ENCODE assay signal across 1 cellular context in genomic region chr1:155193275-155193990, GRCh38.
TF ChIP-seq lines count a peak whose summit lies in the region.

No MANE protein-coding gene starts in this region.

TF ChIP-seq in HEK293, 187 proteins besides CTCF, POLR2A, EP300 and RAD21 (continued from another document and continues in another):
- TF ChIP-seq TSHZ1 (tag by site-specific recombination; IDR thresholded peaks at IDR 0.05; ENCODE audit: borderline replicate concordance) = no peak
- no peak for TF ChIP-seq ZNF48 (tag by site-specific recombination; IDR thresholded peaks at IDR 0.05)
- TF ChIP-seq ZNF280D (tag by site-specific recombination; IDR thresholded peaks at IDR 0.05) = no peak
- no peak for TF ChIP-seq ZBTB21 (tag by site-specific recombination; IDR thresholded peaks at IDR 0.05)
- peak; percentile 90 for TF ChIP-seq ZNF341 (tag by site-specific recombination; IDR thresholded peaks at IDR 0.05; ENCODE audit: low read depth)
- TF ChIP-seq ZNF112 (tag by site-specific recombination; IDR thresholded peaks at IDR 0.05) = no peak
- peak; percentile 83; the same call in 1 of the 2 replicates for TF ChIP-seq ZEB2 (tag by site-specific recombination; IDR thresholded peaks at IDR 0.05)
- TF ChIP-seq ZNF16 (tag by site-specific recombination; IDR thresholded peaks at IDR 0.05; ENCODE audit: low read depth) = no peak
- TF ChIP-seq KLF1 (tag by site-specific recombination; IDR thresholded peaks at IDR 0.05) = no peak; the same call in 1 of the 2 replicates
- peak; percentile 93 for TF ChIP-seq ZBTB20 (tag by site-specific recombination; IDR thresholded peaks at IDR 0.05)
- TF ChIP-seq ZIC2 (tag by site-specific recombination; IDR thresholded peaks at IDR 0.05) = peak; percentile 55
- no peak for TF ChIP-seq ZNF704 (tag by site-specific recombination; IDR thresholded peaks at IDR 0.05)
- TF ChIP-seq ZNF623 (tag by site-specific recombination; IDR thresholded peaks at IDR 0.05) = peak; percentile 18
- no peak for TF ChIP-seq TCF7L2 (IDR thresholded peaks at IDR 0.05; ENCODE audit: borderline replicate concordance, low read depth, low read length)
- TF ChIP-seq YY2 (tag by site-specific recombination; IDR thresholded peaks at IDR 0.05) = no peak
- no peak for TF ChIP-seq ZNF239 (tag by site-specific recombination; IDR thresholded peaks at IDR 0.05)
- no peak for TF ChIP-seq KLF10 (tag by site-specific recombination; IDR thresholded peaks at IDR 0.05)
- no peak for TF ChIP-seq ZNF830 (tag by site-specific recombination; IDR thresholded peaks at IDR 0.05; ENCODE audit: low read depth)
- no peak for TF ChIP-seq ZNF280C (tag by site-specific recombination; IDR thresholded peaks at IDR 0.05)
- TF ChIP-seq ZBTB48 (tag by site-specific recombination; IDR thresholded peaks at IDR 0.05) = peak; percentile 99
- TF ChIP-seq KLF17 (tag by site-specific recombination; IDR thresholded peaks at IDR 0.05) = peak; percentile 97
- TF ChIP-seq GLIS2 (tag by site-specific recombination; IDR thresholded peaks at IDR 0.05) = peak; percentile 93
- TF ChIP-seq EGR2 (tag by site-specific recombination; IDR thresholded peaks at IDR 0.05; ENCODE audit: low read depth) = peak; percentile 98
- no peak for TF ChIP-seq ZNF350 (tag by site-specific recombination; IDR thresholded peaks at IDR 0.05)
- TF ChIP-seq ZNF571 (tag by site-specific recombination; IDR thresholded peaks at IDR 0.05) = no peak
- TF ChIP-seq ZNF510 (tag by site-specific recombination; IDR thresholded peaks at IDR 0.05; ENCODE audit: insufficient replicate concordance) = no peak
- no peak for TF ChIP-seq ZNF596 (tag by site-specific recombination; IDR thresholded peaks at IDR 0.05)
- TF ChIP-seq ATF2 (tag by site-specific recombination; IDR thresholded peaks at IDR 0.05; ENCODE audit: low read depth) = no peak
- TF ChIP-seq ZNF184 (tag by site-specific recombination; IDR thresholded peaks at IDR 0.05) = 0 out of 2 replicates have a peak, but pooled peaks have one; percentile 13
- peak; percentile 65; the same call in 1 of the 2 replicates for TF ChIP-seq ZNF792 (tag by site-specific recombination; IDR thresholded peaks at IDR 0.05)
- TF ChIP-seq ZNF530 (tag by site-specific recombination; IDR thresholded peaks at IDR 0.05; ENCODE audit: low read depth) = no peak
- no peak for TF ChIP-seq HOXD13 (CRISPR knock-in tag; IDR thresholded peaks at IDR 0.05; ENCODE audit: borderline replicate concordance)
- no peak for TF ChIP-seq ZNF132 (tag by site-specific recombination; IDR thresholded peaks at IDR 0.05; ENCODE audit: borderline replicate concordance)
- TF ChIP-seq AEBP2 (tag by site-specific recombination; IDR thresholded peaks at IDR 0.05; ENCODE audit: borderline replicate concordance) = no peak
- no peak for TF ChIP-seq ZNF621 (tag by site-specific recombination; IDR thresholded peaks at IDR 0.05)
- peak; percentile 75; the same call in 1 of the 2 replicates for TF ChIP-seq BCL11B (tag by site-specific recombination; IDR thresholded peaks at IDR 0.05; ENCODE audit: low read depth)
- peak; percentile 60 for TF ChIP-seq KLF7 (tag by site-specific recombination; IDR thresholded peaks at IDR 0.05; ENCODE audit: borderline replicate concordance)
- TF ChIP-seq ZFP37 (tag by site-specific recombination; IDR thresholded peaks at IDR 0.05) = peak; percentile 55; the same call in 1 of the 2 replicates
- no peak for TF ChIP-seq RBAK (tag by site-specific recombination; IDR thresholded peaks at IDR 0.05)
- TF ChIP-seq PRDM10 (tag by site-specific recombination; IDR thresholded peaks at IDR 0.05) = peak; percentile 42
- TF ChIP-seq ZNF416 (tag by site-specific recombination; IDR thresholded peaks at IDR 0.05) = no peak
- no peak for TF ChIP-seq ZNF292 (tag by site-specific recombination; IDR thresholded peaks at IDR 0.05; ENCODE audit: borderline replicate concordance, low read depth)
- no peak for TF ChIP-seq ZNF837 (tag by site-specific recombination; IDR thresholded peaks at IDR 0.05)
- TF ChIP-seq BCL11A (tag by site-specific recombination; IDR thresholded peaks at IDR 0.05; ENCODE audit: low read depth) = peak; percentile 80
- TF ChIP-seq ZNF777 (tag by site-specific recombination; IDR thresholded peaks at IDR 0.05; ENCODE audit: borderline replicate concordance) = peak; percentile 77; the same call in 1 of the 2 replicates
